1 cellular context compared by ENCODE assay signal in genomic region chr19:7942981-7943443, GRCh38.
TF ChIP-seq lines count a peak whose summit lies in the region.

No MANE protein-coding gene starts in this region.

TF ChIP-seq in SK-N-SH, 30 proteins besides CTCF, POLR2A, EP300 and RAD21 (continued from another document):
- TF ChIP-seq, protein P1, sequence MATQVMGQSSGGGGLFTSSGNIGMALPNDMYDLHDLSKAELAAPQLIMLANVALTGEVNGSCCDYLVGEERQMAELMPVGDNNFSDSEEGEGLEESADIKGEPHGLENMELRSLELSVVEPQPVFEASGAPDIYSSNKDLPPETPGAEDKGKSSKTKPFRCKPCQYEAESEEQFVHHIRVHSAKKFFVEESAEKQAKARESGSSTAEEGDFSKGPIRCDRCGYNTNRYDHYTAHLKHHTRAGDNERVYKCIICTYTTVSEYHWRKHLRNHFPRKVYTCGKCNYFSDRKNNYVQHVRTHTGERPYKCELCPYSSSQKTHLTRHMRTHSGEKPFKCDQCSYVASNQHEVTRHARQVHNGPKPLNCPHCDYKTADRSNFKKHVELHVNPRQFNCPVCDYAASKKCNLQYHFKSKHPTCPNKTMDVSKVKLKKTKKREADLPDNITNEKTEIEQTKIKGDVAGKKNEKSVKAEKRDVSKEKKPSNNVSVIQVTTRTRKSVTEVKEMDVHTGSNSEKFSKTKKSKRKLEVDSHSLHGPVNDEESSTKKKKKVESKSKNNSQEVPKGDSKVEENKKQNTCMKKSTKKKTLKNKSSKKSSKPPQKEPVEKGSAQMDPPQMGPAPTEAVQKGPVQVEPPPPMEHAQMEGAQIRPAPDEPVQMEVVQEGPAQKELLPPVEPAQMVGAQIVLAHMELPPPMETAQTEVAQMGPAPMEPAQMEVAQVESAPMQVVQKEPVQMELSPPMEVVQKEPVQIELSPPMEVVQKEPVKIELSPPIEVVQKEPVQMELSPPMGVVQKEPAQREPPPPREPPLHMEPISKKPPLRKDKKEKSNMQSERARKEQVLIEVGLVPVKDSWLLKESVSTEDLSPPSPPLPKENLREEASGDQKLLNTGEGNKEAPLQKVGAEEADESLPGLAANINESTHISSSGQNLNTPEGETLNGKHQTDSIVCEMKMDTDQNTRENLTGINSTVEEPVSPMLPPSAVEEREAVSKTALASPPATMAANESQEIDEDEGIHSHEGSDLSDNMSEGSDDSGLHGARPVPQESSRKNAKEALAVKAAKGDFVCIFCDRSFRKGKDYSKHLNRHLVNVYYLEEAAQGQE (IDR thresholded peaks at IDR 0.05; ENCODE audit: low read depth, low read length) = no peak
- no peak for TF ChIP-seq GABPA (IDR thresholded peaks at IDR 0.05; ENCODE audit: low read depth)
- TF ChIP-seq MEF2A (IDR thresholded peaks at IDR 0.05; ENCODE audit: borderline replicate concordance, low read depth) = no peak
- TF ChIP-seq RXRA (IDR thresholded peaks at IDR 0.05; ENCODE audit: borderline replicate concordance, low read depth) = no peak
TF ChIP-seq in SK-N-SH: peak in this region for 0.
